1 cellular context compared by ENCODE assay signal in the genomic region with DNA sequence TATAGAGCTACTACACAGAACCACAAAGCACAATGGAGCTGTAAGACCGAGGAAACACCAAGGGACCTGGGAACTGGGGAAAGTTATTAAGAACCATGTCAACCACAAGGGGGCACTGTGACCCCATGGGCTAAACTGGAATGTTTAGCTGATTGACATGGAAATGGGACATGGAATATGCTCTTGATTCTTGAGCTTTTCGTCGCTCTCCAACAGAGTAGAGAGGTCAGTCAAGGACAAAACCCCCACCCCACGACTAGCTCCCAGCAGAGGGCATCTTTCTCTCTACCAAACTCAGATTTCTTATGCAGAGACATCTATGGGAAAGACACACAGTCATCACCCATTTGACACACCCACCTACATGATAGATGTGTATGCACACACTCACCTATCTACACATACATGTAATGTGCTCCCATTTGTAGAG.
TF ChIP-seq lines count a peak whose summit lies in the region.

No MANE protein-coding gene starts in this region.

TF ChIP-seq in HepG2, 621 proteins besides CTCF, POLR2A, EP300 and RAD21 (continues in another document):
- TF ChIP-seq, protein P1, sequence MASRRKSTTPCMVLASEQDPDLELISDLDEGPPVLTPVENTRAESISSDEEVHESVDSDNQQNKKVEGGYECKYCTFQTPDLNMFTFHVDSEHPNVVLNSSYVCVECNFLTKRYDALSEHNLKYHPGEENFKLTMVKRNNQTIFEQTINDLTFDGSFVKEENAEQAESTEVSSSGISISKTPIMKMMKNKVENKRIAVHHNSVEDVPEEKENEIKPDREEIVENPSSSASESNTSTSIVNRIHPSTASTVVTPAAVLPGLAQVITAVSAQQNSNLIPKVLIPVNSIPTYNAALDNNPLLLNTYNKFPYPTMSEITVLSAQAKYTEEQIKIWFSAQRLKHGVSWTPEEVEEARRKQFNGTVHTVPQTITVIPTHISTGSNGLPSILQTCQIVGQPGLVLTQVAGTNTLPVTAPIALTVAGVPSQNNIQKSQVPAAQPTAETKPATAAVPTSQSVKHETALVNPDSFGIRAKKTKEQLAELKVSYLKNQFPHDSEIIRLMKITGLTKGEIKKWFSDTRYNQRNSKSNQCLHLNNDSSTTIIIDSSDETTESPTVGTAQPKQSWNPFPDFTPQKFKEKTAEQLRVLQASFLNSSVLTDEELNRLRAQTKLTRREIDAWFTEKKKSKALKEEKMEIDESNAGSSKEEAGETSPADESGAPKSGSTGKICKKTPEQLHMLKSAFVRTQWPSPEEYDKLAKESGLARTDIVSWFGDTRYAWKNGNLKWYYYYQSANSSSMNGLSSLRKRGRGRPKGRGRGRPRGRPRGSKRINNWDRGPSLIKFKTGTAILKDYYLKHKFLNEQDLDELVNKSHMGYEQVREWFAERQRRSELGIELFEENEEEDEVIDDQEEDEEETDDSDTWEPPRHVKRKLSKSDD (CRISPR knock-in tag; IDR thresholded peaks at IDR 0.05; ENCODE audit: low read depth) = 0 out of 2 replicates have a peak, but pooled peaks have one; percentile 37
- TF ChIP-seq FOXA1 (IDR thresholded peaks at IDR 0.05) = no peak
- peak; percentile 46 for TF ChIP-seq FOXA1 (CRISPR knock-in tag; IDR thresholded peaks at IDR 0.05)
- TF ChIP-seq NFYC (CRISPR knock-in tag; IDR thresholded peaks at IDR 0.05) = no peak
- peak; percentile 86; the same call in 1 of the 2 replicates for TF ChIP-seq RXRA (CRISPR knock-in tag; IDR thresholded peaks at IDR 0.05)
- TF ChIP-seq, protein P2, sequence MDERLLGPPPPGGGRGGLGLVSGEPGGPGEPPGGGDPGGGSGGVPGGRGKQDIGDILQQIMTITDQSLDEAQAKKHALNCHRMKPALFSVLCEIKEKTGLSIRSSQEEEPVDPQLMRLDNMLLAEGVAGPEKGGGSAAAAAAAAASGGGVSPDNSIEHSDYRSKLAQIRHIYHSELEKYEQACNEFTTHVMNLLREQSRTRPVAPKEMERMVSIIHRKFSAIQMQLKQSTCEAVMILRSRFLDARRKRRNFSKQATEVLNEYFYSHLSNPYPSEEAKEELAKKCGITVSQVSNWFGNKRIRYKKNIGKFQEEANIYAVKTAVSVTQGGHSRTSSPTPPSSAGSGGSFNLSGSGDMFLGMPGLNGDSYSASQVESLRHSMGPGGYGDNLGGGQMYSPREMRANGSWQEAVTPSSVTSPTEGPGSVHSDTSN (CRISPR knock-in tag; IDR thresholded peaks at IDR 0.05) = peak; percentile 82
- TF ChIP-seq ZNF598 (CRISPR knock-in tag; IDR thresholded peaks at IDR 0.05; ENCODE audit: borderline replicate concordance) = no peak
- no peak for TF ChIP-seq ZBTB21 (CRISPR knock-in tag; IDR thresholded peaks at IDR 0.05)
- peak; percentile 53; the same call in 1 of the 2 replicates for TF ChIP-seq ZNF652 (CRISPR knock-in tag; IDR thresholded peaks at IDR 0.05; ENCODE audit: borderline replicate concordance, low read depth)
- TF ChIP-seq ZNF234 (CRISPR knock-in tag; conservative IDR thresholded peaks at IDR 0.05) = no peak
- no peak for TF ChIP-seq ZNF367 (CRISPR knock-in tag; IDR thresholded peaks at IDR 0.05; ENCODE audit: borderline replicate concordance)
- TF ChIP-seq, protein P3, sequence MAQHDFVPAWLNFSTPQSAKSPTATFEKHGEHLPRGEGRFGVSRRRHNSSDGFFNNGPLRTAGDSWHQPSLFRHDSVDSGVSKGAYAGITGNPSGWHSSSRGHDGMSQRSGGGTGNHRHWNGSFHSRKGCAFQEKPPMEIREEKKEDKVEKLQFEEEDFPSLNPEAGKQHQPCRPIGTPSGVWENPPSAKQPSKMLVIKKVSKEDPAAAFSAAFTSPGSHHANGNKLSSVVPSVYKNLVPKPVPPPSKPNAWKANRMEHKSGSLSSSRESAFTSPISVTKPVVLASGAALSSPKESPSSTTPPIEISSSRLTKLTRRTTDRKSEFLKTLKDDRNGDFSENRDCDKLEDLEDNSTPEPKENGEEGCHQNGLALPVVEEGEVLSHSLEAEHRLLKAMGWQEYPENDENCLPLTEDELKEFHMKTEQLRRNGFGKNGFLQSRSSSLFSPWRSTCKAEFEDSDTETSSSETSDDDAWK (CRISPR knock-in tag; IDR thresholded peaks at IDR 0.05) = no peak
- TF ChIP-seq, protein P4, sequence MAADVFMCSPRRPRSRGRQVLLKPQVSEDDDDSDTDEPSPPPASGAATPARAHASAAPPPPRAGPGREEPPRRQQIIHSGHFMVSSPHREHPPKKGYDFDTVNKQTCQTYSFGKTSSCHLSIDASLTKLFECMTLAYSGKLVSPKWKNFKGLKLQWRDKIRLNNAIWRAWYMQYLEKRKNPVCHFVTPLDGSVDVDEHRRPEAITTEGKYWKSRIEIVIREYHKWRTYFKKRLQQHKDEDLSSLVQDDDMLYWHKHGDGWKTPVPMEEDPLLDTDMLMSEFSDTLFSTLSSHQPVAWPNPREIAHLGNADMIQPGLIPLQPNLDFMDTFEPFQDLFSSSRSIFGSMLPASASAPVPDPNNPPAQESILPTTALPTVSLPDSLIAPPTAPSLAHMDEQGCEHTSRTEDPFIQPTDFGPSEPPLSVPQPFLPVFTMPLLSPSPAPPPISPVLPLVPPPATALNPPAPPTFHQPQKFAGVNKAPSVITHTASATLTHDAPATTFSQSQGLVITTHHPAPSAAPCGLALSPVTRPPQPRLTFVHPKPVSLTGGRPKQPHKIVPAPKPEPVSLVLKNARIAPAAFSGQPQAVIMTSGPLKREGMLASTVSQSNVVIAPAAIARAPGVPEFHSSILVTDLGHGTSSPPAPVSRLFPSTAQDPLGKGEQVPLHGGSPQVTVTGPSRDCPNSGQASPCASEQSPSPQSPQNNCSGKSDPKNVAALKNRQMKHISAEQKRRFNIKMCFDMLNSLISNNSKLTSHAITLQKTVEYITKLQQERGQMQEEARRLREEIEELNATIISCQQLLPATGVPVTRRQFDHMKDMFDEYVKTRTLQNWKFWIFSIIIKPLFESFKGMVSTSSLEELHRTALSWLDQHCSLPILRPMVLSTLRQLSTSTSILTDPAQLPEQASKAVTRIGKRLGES (CRISPR knock-in tag; IDR thresholded peaks at IDR 0.05; ENCODE audit: borderline replicate concordance) = no peak
- 0 out of 2 replicates have a peak, but pooled peaks have one; percentile 63 for TF ChIP-seq ZNF724P (CRISPR knock-in tag; IDR thresholded peaks at IDR 0.05; ENCODE audit: borderline replicate concordance)
- no peak for TF ChIP-seq ONECUT2 (CRISPR knock-in tag; IDR thresholded peaks at IDR 0.05)
- no peak for TF ChIP-seq RNF2 (conservative IDR thresholded peaks at IDR 0.05; ENCODE audit: low read depth)
- TF ChIP-seq ZNF430 (CRISPR knock-in tag; IDR thresholded peaks at IDR 0.05) = no peak
- no peak for TF ChIP-seq HCFC1 (IDR thresholded peaks at IDR 0.05; ENCODE audit: low read depth, low read length)
- peak; percentile 92 for TF ChIP-seq IRF2 (CRISPR knock-in tag; IDR thresholded peaks at IDR 0.05)
- peak; percentile 50; the same call in 1 of the 2 replicates for TF ChIP-seq HHEX (CRISPR knock-in tag; IDR thresholded peaks at IDR 0.05)
- TF ChIP-seq, protein P5, sequence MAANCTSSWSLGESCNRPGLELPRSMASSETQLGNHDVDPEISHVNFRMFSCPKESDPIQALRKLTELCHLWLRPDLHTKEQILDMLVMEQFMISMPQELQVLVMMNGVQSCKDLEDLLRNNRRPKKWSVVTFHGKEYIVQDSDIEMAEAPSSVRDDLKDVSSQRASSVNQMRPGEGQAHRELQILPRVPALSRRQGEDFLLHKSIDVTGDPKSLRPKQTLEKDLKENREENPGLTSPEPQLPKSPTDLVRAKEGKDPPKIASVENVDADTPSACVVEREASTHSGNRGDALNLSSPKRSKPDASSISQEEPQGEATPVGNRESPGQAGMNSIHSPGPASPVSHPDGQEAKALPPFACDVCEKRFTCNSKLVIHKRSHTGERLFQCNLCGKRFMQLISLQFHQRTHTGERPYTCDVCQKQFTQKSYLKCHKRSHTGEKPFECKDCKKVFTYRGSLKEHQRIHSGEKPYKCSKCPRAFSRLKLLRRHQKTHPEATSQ (CRISPR knock-in tag; IDR thresholded peaks at IDR 0.05; ENCODE audit: borderline replicate concordance) = no peak
- no peak for TF ChIP-seq HNRNPH1 (optimal IDR thresholded peaks at IDR 0.05; ENCODE audit: low read depth, low read length)
- peak; percentile 62; the same call in 1 of the 2 replicates for TF ChIP-seq ZMAT3 (CRISPR knock-in tag; conservative IDR thresholded peaks at IDR 0.05)
- no peak for TF ChIP-seq ZMYM3 (CRISPR knock-in tag; IDR thresholded peaks at IDR 0.05)
- peak in 1 of 2 experiments; percentile 77; a peak in 1 of 4 replicates for TF ChIP-seq KLF16 (CRISPR knock-in tag; IDR thresholded peaks at IDR 0.05)
- TF ChIP-seq SPEN (CRISPR knock-in tag; IDR thresholded peaks at IDR 0.05; ENCODE audit: low read depth) = 0 out of 2 replicates have a peak, but pooled peaks have one; percentile 24
- TF ChIP-seq ZFX (CRISPR knock-in tag; IDR thresholded peaks at IDR 0.05; ENCODE audit: low read depth) = peak; percentile 40; the same call in 1 of the 2 replicates
- TF ChIP-seq, protein P6, sequence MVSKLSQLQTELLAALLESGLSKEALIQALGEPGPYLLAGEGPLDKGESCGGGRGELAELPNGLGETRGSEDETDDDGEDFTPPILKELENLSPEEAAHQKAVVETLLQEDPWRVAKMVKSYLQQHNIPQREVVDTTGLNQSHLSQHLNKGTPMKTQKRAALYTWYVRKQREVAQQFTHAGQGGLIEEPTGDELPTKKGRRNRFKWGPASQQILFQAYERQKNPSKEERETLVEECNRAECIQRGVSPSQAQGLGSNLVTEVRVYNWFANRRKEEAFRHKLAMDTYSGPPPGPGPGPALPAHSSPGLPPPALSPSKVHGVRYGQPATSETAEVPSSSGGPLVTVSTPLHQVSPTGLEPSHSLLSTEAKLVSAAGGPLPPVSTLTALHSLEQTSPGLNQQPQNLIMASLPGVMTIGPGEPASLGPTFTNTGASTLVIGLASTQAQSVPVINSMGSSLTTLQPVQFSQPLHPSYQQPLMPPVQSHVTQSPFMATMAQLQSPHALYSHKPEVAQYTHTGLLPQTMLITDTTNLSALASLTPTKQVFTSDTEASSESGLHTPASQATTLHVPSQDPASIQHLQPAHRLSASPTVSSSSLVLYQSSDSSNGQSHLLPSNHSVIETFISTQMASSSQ (IDR thresholded peaks at IDR 0.05; ENCODE audit: low read depth) = no peak
- TF ChIP-seq, protein P6 (CRISPR knock-in tag; IDR thresholded peaks at IDR 0.05; ENCODE audit: borderline replicate concordance) = no peak
- TF ChIP-seq SALL1 (CRISPR knock-in tag; IDR thresholded peaks at IDR 0.05) = peak; percentile 42
- peak; percentile 98 for TF ChIP-seq ESRRA (CRISPR knock-in tag; IDR thresholded peaks at IDR 0.05; ENCODE audit: low read depth)
- TF ChIP-seq ZNF776 (CRISPR knock-in tag; IDR thresholded peaks at IDR 0.05) = no peak
- 0 out of 2 replicates have a peak, but pooled peaks have one; percentile 19 for TF ChIP-seq MEF2D (CRISPR knock-in tag; IDR thresholded peaks at IDR 0.05)
- TF ChIP-seq ZSCAN21 (CRISPR knock-in tag; IDR thresholded peaks at IDR 0.05; ENCODE audit: borderline replicate concordance) = 0 out of 2 replicates have a peak, but pooled peaks have one; percentile 45
- TF ChIP-seq, protein P7, sequence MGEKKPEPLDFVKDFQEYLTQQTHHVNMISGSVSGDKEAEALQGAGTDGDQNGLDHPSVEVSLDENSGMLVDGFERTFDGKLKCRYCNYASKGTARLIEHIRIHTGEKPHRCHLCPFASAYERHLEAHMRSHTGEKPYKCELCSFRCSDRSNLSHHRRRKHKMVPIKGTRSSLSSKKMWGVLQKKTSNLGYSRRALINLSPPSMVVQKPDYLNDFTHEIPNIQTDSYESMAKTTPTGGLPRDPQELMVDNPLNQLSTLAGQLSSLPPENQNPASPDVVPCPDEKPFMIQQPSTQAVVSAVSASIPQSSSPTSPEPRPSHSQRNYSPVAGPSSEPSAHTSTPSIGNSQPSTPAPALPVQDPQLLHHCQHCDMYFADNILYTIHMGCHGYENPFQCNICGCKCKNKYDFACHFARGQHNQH (CRISPR knock-in tag; IDR thresholded peaks at IDR 0.05) = peak; percentile 76; the same call in 1 of the 2 replicates
- TF ChIP-seq SOX6 (IDR thresholded peaks at IDR 0.05) = no peak
- TF ChIP-seq SOX6 (CRISPR knock-in tag; IDR thresholded peaks at IDR 0.05) = no peak
- peak; percentile 52 for TF ChIP-seq GATAD2A (CRISPR knock-in tag; IDR thresholded peaks at IDR 0.05)
- no peak for TF ChIP-seq CHD2 (IDR thresholded peaks at IDR 0.05; ENCODE audit: low read depth, low read length)
- peak; percentile 100 for TF ChIP-seq SMC3 (IDR thresholded peaks at IDR 0.05; ENCODE audit: low read length)
- TF ChIP-seq, protein P8, sequence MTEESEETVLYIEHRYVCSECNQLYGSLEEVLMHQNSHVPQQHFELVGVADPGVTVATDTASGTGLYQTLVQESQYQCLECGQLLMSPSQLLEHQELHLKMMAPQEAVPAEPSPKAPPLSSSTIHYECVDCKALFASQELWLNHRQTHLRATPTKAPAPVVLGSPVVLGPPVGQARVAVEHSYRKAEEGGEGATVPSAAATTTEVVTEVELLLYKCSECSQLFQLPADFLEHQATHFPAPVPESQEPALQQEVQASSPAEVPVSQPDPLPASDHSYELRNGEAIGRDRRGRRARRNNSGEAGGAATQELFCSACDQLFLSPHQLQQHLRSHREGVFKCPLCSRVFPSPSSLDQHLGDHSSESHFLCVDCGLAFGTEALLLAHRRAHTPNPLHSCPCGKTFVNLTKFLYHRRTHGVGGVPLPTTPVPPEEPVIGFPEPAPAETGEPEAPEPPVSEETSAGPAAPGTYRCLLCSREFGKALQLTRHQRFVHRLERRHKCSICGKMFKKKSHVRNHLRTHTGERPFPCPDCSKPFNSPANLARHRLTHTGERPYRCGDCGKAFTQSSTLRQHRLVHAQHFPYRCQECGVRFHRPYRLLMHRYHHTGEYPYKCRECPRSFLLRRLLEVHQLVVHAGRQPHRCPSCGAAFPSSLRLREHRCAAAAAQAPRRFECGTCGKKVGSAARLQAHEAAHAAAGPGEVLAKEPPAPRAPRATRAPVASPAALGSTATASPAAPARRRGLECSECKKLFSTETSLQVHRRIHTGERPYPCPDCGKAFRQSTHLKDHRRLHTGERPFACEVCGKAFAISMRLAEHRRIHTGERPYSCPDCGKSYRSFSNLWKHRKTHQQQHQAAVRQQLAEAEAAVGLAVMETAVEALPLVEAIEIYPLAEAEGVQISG (CRISPR knock-in tag; IDR thresholded peaks at IDR 0.05) = peak; percentile 40; the same call in 1 of the 2 replicates
- TF ChIP-seq SMAD3 (CRISPR knock-in tag; IDR thresholded peaks at IDR 0.05) = peak; percentile 55; the same call in 1 of the 2 replicates
- TF ChIP-seq ZNF788 (CRISPR knock-in tag; IDR thresholded peaks at IDR 0.05; ENCODE audit: borderline replicate concordance) = peak; percentile 76
- TF ChIP-seq MAFG (CRISPR knock-in tag; IDR thresholded peaks at IDR 0.05) = no peak
- no peak for TF ChIP-seq RFX1 (IDR thresholded peaks at IDR 0.05)
- no peak for TF ChIP-seq TMF1 (CRISPR knock-in tag; IDR thresholded peaks at IDR 0.05; ENCODE audit: low read depth)
- 0 out of 2 replicates have a peak, but pooled peaks have one; percentile 21 for TF ChIP-seq ZFP36L2 (CRISPR knock-in tag; IDR thresholded peaks at IDR 0.05)
- no peak for TF ChIP-seq ZNF607 (CRISPR knock-in tag; IDR thresholded peaks at IDR 0.05; ENCODE audit: borderline replicate concordance)
